Comparison of ENCODE assay signal across 8 cellular contexts in genomic region chr6:150214310-150214709, GRCh38.
"Had no signal": no experiment of that assay in that cellular context is flagged by ENCODE, and none has a peak within 500 bp of the region (broad histone marks: within the 10 kb centered on the region; RNA-seq: fewer than 3 reads in every experiment).

No MANE protein-coding gene starts in this region.

- FAIRE-seq: G401.6, GM12878, GM12891, GM12892, GM18507, GM19239 had no signal

- DNase-seq: GDM1, GF-D8 had no signal

- ATAC-seq: GM12878 had no signal

- H3K4me3 ChIP-seq: GM12878 had no signal
